10 cellular contexts compared by ENCODE assay signal in the genomic region with DNA sequence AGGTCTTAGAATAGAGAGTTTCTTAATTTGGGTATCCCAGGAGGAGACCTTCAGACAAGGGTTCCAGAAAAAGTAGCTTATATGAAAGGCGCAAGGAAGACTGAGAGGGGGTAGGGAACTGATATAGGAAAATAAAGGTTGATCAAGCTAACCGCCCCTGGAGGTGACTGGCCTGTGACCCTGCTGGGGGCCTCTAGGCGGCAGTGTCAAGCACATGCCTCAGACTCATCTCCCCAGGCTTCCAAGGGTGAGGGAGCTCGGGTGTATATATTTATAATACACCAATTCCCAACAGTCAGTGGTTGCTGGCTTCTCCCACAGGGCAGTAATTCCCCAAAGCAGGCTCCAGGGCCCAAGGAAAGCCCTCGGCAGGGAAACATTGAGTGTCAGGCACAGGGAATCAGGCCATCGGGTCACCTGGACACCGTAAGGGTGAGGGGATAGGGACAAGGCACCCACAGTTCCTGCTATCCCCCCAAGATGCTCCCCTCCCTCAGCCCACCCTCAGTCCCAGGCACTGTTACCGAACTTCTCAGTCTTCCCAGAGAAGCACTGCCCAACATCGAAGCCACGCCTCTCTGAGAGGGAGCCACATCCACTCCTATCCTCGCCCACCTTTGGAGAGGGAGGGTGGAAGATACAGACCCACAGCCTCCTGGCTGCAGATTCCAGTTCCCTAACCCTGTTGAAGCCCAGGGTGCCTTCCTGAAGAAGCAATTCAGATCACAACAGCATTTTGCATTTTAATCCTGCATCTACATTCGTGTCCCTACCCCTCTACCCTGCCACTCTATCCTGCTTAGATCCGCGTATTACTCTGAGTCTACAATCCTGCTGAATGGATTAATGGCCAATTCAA. TPM values are rescaled to one million over a fixed set of nuclear protein-coding genes. Genes with fewer than 3 reads are reported as not detected.
DNase-seq lines count a peak whose midpoint lies in the region; ATAC-seq, FAIRE-seq and TF ChIP-seq lines count a peak whose summit lies in the region.
"Had no signal": no experiment of that assay in that cellular context is flagged by ENCODE, and none has a peak within 500 bp of the region (broad histone marks: within the 10 kb centered on the region; RNA-seq: fewer than 3 reads in every experiment).

No MANE protein-coding gene starts in this region.

- no peaks in the 10 kb centered on the region for H3K4me1 ChIP-seq in gastroesophageal sphincter
- no peaks in the 10 kb centered on the region for H3K4me1 ChIP-seq in testis

- intact Hi-C loops in testis (cut with DNase I; ENCODE audit: low total_unique reads) = no loop called here

- H3K27ac ChIP-seq in gastroesophageal sphincter (no peak overlapping the region), testis (no peak overlapping the region)

- TF ChIP-seq EP300 in gastroesophageal sphincter (IDR thresholded peaks at IDR 0.05) = no peak

- ATAC-seq in HG03442 (IDR thresholded peaks at IDR 0.05; ENCODE audit: unreplicated experiment) (peak; percentile 77), gastroesophageal sphincter (no peak)

- H3K9me3 ChIP-seq in gastroesophageal sphincter (no peaks in the 10 kb centered on the region), testis (no peaks in the 10 kb centered on the region)

- H3K9me3 Mint-ChIP-seq in chondrocyte (ENCODE audit: low read depth) = peaks cover 7% of the 10 kb centered on the region
- H3K9me3 Mint-ChIP-seq: T-helper 2 cell treated with Interferon-gamma antibody and Interleukin-4, amounts not matched to agents 5 μg/mL and 100 μg/mL, for 36 hours had no signal

- H3K36me3 ChIP-seq in gastroesophageal sphincter = no peaks in the 10 kb centered on the region
- H3K36me3 ChIP-seq in testis (ENCODE audit: low read depth, missing control alignments) = no peaks in the 10 kb centered on the region

- no peak overlapping the region for H3K4me3 Mint-ChIP-seq in chondrocyte (ENCODE audit: unreplicated experiment)
- H3K4me3 Mint-ChIP-seq: T-helper 2 cell treated with Interferon-gamma antibody and Interleukin-4, amounts not matched to agents 5 μg/mL and 100 μg/mL, for 36 hours had no signal

- no peaks in the 10 kb centered on the region for H3K27me3 Mint-ChIP-seq in chondrocyte (ENCODE audit: low read depth)

- H3K36me3 Mint-ChIP-seq in chondrocyte (ENCODE audit: low read depth) = peaks cover 1% of the 10 kb centered on the region

- H3K4me1 Mint-ChIP-seq in chondrocyte (ENCODE audit: low read depth) = peaks cover 31% of the 10 kb centered on the region

- TF ChIP-seq CTCF in chondrocyte (IDR thresholded peaks at IDR 0.05) (peak; percentile 57), gastroesophageal sphincter (IDR thresholded peaks at IDR 0.05) (no peak), testis (IDR thresholded peaks at IDR 0.05) (peak in 1 of 3 experiments; percentile 16)

- peaks cover 9% of the 10 kb centered on the region for H3K27me3 ChIP-seq in gastroesophageal sphincter
- no peaks in the 10 kb centered on the region for H3K27me3 ChIP-seq in testis

- TF ChIP-seq POLR2A in GM12891 (IDR thresholded peaks at IDR 0.05; ENCODE audit: low read depth, low read length) = no peak
- no peak for TF ChIP-seq POLR2A in gastroesophageal sphincter (IDR thresholded peaks at IDR 0.05)
- no peak for TF ChIP-seq POLR2A in testis (IDR thresholded peaks at IDR 0.05)

- no peak overlapping the region for H3K27ac Mint-ChIP-seq in chondrocyte (ENCODE audit: unreplicated experiment)
- H3K27ac Mint-ChIP-seq: T-helper 2 cell treated with Interferon-gamma antibody and Interleukin-4, amounts not matched to agents 5 μg/mL and 100 μg/mL, for 36 hours had no signal

- peak; percentile 51 for DNase-seq in 8988T
- peak; percentile 42 for DNase-seq in GM12891 (ENCODE audit: insufficient read length, low spot score)
- no peak for DNase-seq in chondrocyte (ENCODE audit: low spot score)
- no peak for DNase-seq in hippocampal formation (lab: John Stamatoyannopoulos, UW)
- no peak for DNase-seq in testis
- no peak for DNase-seq in NCI-H146 (lab: John Stamatoyannopoulos, UW)

- WGBS in gastroesophageal sphincter (ENCODE audit: low coverage in 1 of 2), 2 donors = 66 to 69% methylated on average over 9 to 11 of the region's 14 CpGs
- 84 to 90% methylated on average over 9 to 14 of the region's 14 CpGs for WGBS in testis, 2 donors

- H3K4me3 ChIP-seq in gastroesophageal sphincter (no peak overlapping the region), testis (no peak overlapping the region)

- no peak for FAIRE-seq in GM12891 (lab: Jason Lieb, UNC)

TF ChIP-seq in GM12891, 5 proteins besides CTCF, POLR2A, EP300 and RAD21:
- TF ChIP-seq TAF1 (IDR thresholded peaks at IDR 0.05; ENCODE audit: low read depth, low read length) = no peak

RNA-seq across cellular contexts. Expression of gene CAV3, which starts 19.5 kb away (rescaled TPM):
- not detected for polyA plus RNA-seq in GM12891 (2012; ENCODE audit: low read depth, missing spikeins)
- total RNA-seq in chondrocyte (not detected in 3 replicates), gastroesophageal sphincter (not detected), testis (not detected)
- polyA plus RNA-seq in testis (ENCODE audit: insufficient read depth, low read depth, low replicate concordance) = 1.3 TPM
- total RNA-seq: HT1080 had no signal

RNA-seq across cellular contexts. Expression of gene OXTR, which starts 55.3 kb away (rescaled TPM):
- 4.2 TPM for polyA plus RNA-seq in GM12891 (2012; ENCODE audit: low read depth, missing spikeins)
- total RNA-seq in chondrocyte (48.5 to 90.8 TPM (median 48.8 TPM) in 3 replicates), gastroesophageal sphincter (1 to 10 TPM in 1 of 4 donors, under 1 TPM in 2, not detected in 1; 0.27 to 4.2 (median 0.49) TPM), testis (1 to 10 TPM; 1.8 to 4.2 TPM)
- 0.58 TPM for polyA plus RNA-seq in testis (ENCODE audit: insufficient read depth, low read depth, low replicate concordance)

Comparison
In these comparisons a context has a peak if more than half of its experiments do, and no peak if none do; other contexts are left out.
1. DNase-seq: peak in 8988T (single experiment) and GM12891 (single experiment); none in chondrocyte (single experiment), hippocampal formation (0 of 2), testis (single experiment) and NCI-H146 (single experiment).